13 cellular contexts compared by ENCODE assay signal in the genomic region with DNA sequence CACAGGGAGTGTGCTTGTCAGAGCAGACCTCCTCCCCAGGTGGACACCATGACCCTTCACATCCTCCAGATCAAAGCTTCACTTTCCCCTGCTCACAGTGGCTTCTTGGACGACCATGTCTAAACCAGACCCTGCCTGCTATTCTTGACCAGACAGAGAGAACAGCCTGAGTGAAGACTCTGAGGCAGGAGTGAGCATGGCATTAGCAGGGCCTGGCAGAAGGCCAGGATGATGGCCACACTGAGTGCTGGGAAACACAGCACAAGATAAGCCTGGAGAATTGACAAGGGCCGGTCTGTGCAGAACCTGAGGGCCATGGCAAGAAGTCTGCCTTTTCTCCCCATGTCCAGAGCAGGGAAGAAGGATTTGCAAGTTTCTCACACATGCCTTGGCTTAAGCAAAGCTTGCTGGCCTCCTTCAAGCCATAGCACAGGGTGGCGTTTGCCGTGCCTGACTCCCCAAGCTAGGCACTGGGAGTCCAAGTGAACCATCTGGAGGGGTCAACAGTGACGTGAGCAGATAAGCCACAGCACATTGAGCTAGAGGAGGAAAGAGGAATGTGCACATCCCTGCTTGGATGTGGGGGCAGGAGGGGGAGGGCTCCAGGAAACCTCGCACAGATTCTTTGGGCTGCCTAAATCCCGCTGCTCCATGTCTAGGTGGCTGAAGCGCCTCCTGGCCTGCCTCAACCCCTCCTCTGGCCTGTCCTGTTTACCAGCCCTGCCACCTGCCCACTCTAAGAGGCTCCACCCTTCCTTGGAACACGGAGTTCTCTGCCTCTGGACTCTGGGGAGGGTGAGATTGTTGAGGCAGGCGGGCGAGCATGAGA.
A peak's percentile ranks its signal among the peaks of the same experiment; 100 is the strongest.
DNase-seq lines count a peak whose midpoint lies in the region; ATAC-seq and TF ChIP-seq lines count a peak whose summit lies in the region.
"Had no signal": no experiment of that assay in that cellular context is flagged by ENCODE, and none has a peak within 500 bp of the region (broad histone marks: within the 10 kb centered on the region; RNA-seq: fewer than 3 reads in every experiment).

No MANE protein-coding gene starts in this region.

- H3K4me1 ChIP-seq in SK-N-SH (ENCODE audit: control insufficient read depth in 1 of 2, insufficient read depth in 2 of 2, low read depth in 1 of 2, low read length in 1 of 2), result peaks cover 15 to 34% of the 10 kb centered on the region in 2 experiments; a peak in 3 of 4 replicates
- peaks cover 35% of the 10 kb centered on the region for H3K4me1 ChIP-seq in cardiac muscle cell (ENCODE audit: low read depth)
- peaks cover 41 to 54% of the 10 kb centered on the region in 2 donors for H3K4me1 ChIP-seq in mucosa of rectum (ENCODE audit: control insufficient read depth in 2 of 2, insufficient read depth in 2 of 2, low read length in 2 of 2)
- H3K4me1 ChIP-seq in upper lobe of left lung, result peaks cover 9 to 20% (median 17%) of the 10 kb centered on the region in 4 donors

- DNase-seq in SK-N-SH, result peak; percentile 50
- DNase-seq in cardiac muscle cell (ENCODE audit: low read depth in 1 of 2, low spot score in 1 of 2), result peak; percentile 81
- peak in 1 of 2 donors; percentile 90 for DNase-seq in upper lobe of left lung
- no peak for DNase-seq in GM13977 (ENCODE audit: low spot score)
- no peak for DNase-seq in NCI-H748 treated with DMSO at 0.1 percent for 48 hours (lab: John Stamatoyannopoulos, UW)
- DNase-seq: activated naive CD8-positive, alpha-beta T cell treated with anti-CD3 and anti-CD28 coated beads, Interleukin-2, amount 10 ng/mL, durations not matched to agents 7 days and 5 days; activated T-cell treated with anti-CD3 and anti-CD28 coated beads, Interleukin-2, amount 50 U/mL, for 1 hour; CD8-positive, alpha-beta T cell; NCI-H1436 treated with DMSO at 0.1 percent for 48 hours; SHP77 treated with DMSO at 0.1 percent for 48 hours had no signal

- WGBS in SK-N-SH (ENCODE audit: low lambda C conversion rate), result 75% methylated on average over 6 of the region's 11 CpGs
- 67 to 76% methylated on average over 11 of the region's 11 CpGs for WGBS in upper lobe of left lung, 2 donors

- POLR2A ChIA-PET in SK-N-SH (lab: Yijun Ruan, JAX), result interaction anchor here (2.1 to 2.7 kb wide), 2 partner anchors 12 to 345 kb away, joined by 6 to 29 read pairs; no protein-coding TSS in a partner anchor

- no peaks in the 10 kb centered on the region for H4K20me1 ChIP-seq in SK-N-SH (ENCODE audit: insufficient read depth)

- H3K79me2 ChIP-seq in SK-N-SH (ENCODE audit: insufficient read depth), result no peaks in the 10 kb centered on the region

- TF ChIP-seq POLR2A in upper lobe of left lung (IDR thresholded peaks at IDR 0.05), result peak in 1 of 4 donors; percentile 46

- no peak overlapping the region for H3K9ac ChIP-seq in SK-N-SH
- peak overlapping the region in 1 of 2 donors; percentile 59 for H3K9ac ChIP-seq in mucosa of rectum (ENCODE audit: low read depth in 1 of 2, low read length in 2 of 2)

- H2AFZ ChIP-seq in SK-N-SH (ENCODE audit: low read depth), result no peak overlapping the region

- H3K27ac ChIP-seq in SK-N-SH (ENCODE audit: low read depth in 2 of 2, low read length in 1 of 2) (peak overlapping the region in 1 of 2 experiments; percentile 50; a peak in 2 of 4 replicates), cardiac muscle cell (peak overlapping the region; percentile 84), mucosa of rectum (ENCODE audit: low read depth in 2 of 2, low read length in 2 of 2) (peak overlapping the region; percentile 86 to 94), upper lobe of left lung (peak overlapping the region in 2 of 4 donors; percentile 11 to 75)

- ATAC-seq in SK-N-SH treated with all-trans-retinoic acid at 6 μM for 48 hours (no peak; the same call in 2 of the 3 replicates), upper lobe of left lung (ENCODE audit: low FRiP score in 2 of 2) (peak in 1 of 2 donors; percentile 85), HG03521 (IDR thresholded peaks at IDR 0.05; ENCODE audit: unreplicated experiment) (no peak)
- ATAC-seq: CD8-positive, alpha-beta T cell had no signal

- TF ChIP-seq EP300 in SK-N-SH (IDR thresholded peaks at IDR 0.05; ENCODE audit: borderline replicate concordance in 1 of 2, low read depth in 1 of 2, low read length in 1 of 2) (no peak), upper lobe of left lung (IDR thresholded peaks at IDR 0.05) (peak in 3 of 4 donors; percentile 50 to 96 (median 63))

- in situ Hi-C loops in GM13977 (cut with MboI; ENCODE audit: low pct_unique_long_range_greater_than_20kb, low sequenced_read_pairs, unreplicated experiment), result loop anchor here (5.0 to 10.0 kb wide), 2 partner anchors 121 to 349 kb away; no protein-coding TSS in a partner anchor

- CTCF ChIA-PET in SK-N-SH (lab: Yijun Ruan, JAX), result interaction anchor here (0.7 to 29.6 kb wide), 18 partner anchors 8 to 359 kb away, joined by 3 to 1099 read pairs (median 16); no protein-coding TSS in a partner anchor

- TF ChIP-seq CTCF in SK-N-SH (IDR thresholded peaks at IDR 0.05), result no peak
- no peak for TF ChIP-seq CTCF in cardiac muscle cell (IDR thresholded peaks at IDR 0.05; ENCODE audit: low read depth, low read length)
- TF ChIP-seq CTCF in upper lobe of left lung (IDR thresholded peaks at IDR 0.05), result no peak
- TF ChIP-seq CTCF in GM13977 (IDR thresholded peaks at IDR 0.05; ENCODE audit: extremely low read depth, insufficient read depth, missing control alignments), result no peak

- no peaks in the 10 kb centered on the region for H3K27me3 ChIP-seq in SK-N-SH (ENCODE audit: insufficient read depth)
- no peaks in the 10 kb centered on the region for H3K27me3 ChIP-seq in cardiac muscle cell
- H3K27me3 ChIP-seq in mucosa of rectum (ENCODE audit: control insufficient read depth in 2 of 2, insufficient read depth in 2 of 2, low read length in 2 of 2), result no peaks in the 10 kb centered on the region
- no peaks in the 10 kb centered on the region for H3K27me3 ChIP-seq in upper lobe of left lung

- no peak overlapping the region for H3K4me3 ChIP-seq in SK-N-SH (ENCODE audit: low read depth in 2 of 2, low read length in 1 of 2)
- H3K4me3 ChIP-seq in cardiac muscle cell, result no peak overlapping the region
- no peak overlapping the region for H3K4me3 ChIP-seq in mucosa of rectum (ENCODE audit: low read length in 2 of 2)
- H3K4me3 ChIP-seq in upper lobe of left lung, result no peak overlapping the region

- no peaks in the 10 kb centered on the region for H3F3A ChIP-seq in SK-N-SH (replicated peaks; ENCODE audit: insufficient read depth)

- TF ChIP-seq RAD21 in SK-N-SH (IDR thresholded peaks at IDR 0.05; ENCODE audit: low read length), result peak; percentile 10; the same call in 1 of the 2 replicates

- H3K9me3 ChIP-seq in SK-N-SH, result no peaks in the 10 kb centered on the region
- no peaks in the 10 kb centered on the region for H3K9me3 ChIP-seq in cardiac muscle cell (ENCODE audit: low read depth)
- no peaks in the 10 kb centered on the region for H3K9me3 ChIP-seq in mucosa of rectum (ENCODE audit: control insufficient read depth in 2 of 2, low read length in 2 of 2)
- no peaks in the 10 kb centered on the region for H3K9me3 ChIP-seq in upper lobe of left lung

- H3K9me2 ChIP-seq in SK-N-SH, result no peaks in the 10 kb centered on the region

- no peak overlapping the region for H3K4me2 ChIP-seq in SK-N-SH

- H3K36me3 ChIP-seq in SK-N-SH (replicated peaks in 1 of 2; ENCODE audit: control insufficient read depth in 1 of 2, insufficient read depth in 2 of 2, low read length in 1 of 2), result no peaks in the 10 kb centered on the region
- no peaks in the 10 kb centered on the region for H3K36me3 ChIP-seq in cardiac muscle cell
- H3K36me3 ChIP-seq in mucosa of rectum (ENCODE audit: control insufficient read depth in 2 of 2, insufficient read depth in 2 of 2, low read length in 2 of 2), result no peaks in the 10 kb centered on the region
- no peaks in the 10 kb centered on the region for H3K36me3 ChIP-seq in upper lobe of left lung

TF ChIP-seq in SK-N-SH, 30 proteins besides CTCF, POLR2A, EP300 and RAD21:
- TF ChIP-seq PBX3 (IDR thresholded peaks at IDR 0.05) (no peak), TCF12 (IDR thresholded peaks at IDR 0.05) (no peak), FOXM1 (IDR thresholded peaks at IDR 0.05; ENCODE audit: low read depth) (no peak), TAF1 (IDR thresholded peaks at IDR 0.05; ENCODE audit: borderline replicate concordance, low read depth, low read length) (no peak), GATA2 (CRISPR knock-in tag; IDR thresholded peaks at IDR 0.05) (no peak), NRF1 (IDR thresholded peaks at IDR 0.05; ENCODE audit: low read depth, low read length) (no peak), TEAD4 (IDR thresholded peaks at IDR 0.05; ENCODE audit: borderline replicate concordance, insufficient read depth) (no peak)

TF ChIP-seq in SK-N-SH treated with all-trans-retinoic acid at 6 μM for 48 hours, 23 proteins besides CTCF, POLR2A, EP300 and RAD21 (continues in another document):
- TF ChIP-seq CREB5 (CRISPR knock-in tag; IDR thresholded peaks at IDR 0.05; ENCODE audit: low read depth) (no peak), CSDC2 (CRISPR knock-in tag; IDR thresholded peaks at IDR 0.05) (no peak), ISL1 (CRISPR knock-in tag; IDR thresholded peaks at IDR 0.05) (no peak), SNAI2 (CRISPR knock-in tag; IDR thresholded peaks at IDR 0.05) (no peak), TOX (CRISPR knock-in tag; IDR thresholded peaks at IDR 0.05; ENCODE audit: borderline replicate concordance) (no peak), POU6F1 (CRISPR knock-in tag; IDR thresholded peaks at IDR 0.05; ENCODE audit: borderline replicate concordance, low read depth) (no peak), OSR1 (CRISPR knock-in tag; IDR thresholded peaks at IDR 0.05) (no peak)

Comparison
In these comparisons a context has a peak if more than half of its experiments do, and no peak if none do; other contexts are left out.
1. DNase-seq: peak in SK-N-SH (single experiment) and cardiac muscle cell (2 of 2); none in GM13977 (single experiment) and NCI-H748 treated with DMSO at 0.1 percent for 48 hours (single experiment).